In genomic region chr1:244161111-244161510, GRCh38 we compare ENCODE assay signal across 13 cellular contexts.
DNase-seq lines count a peak whose midpoint lies in the region; ATAC-seq and TF ChIP-seq lines count a peak whose summit lies in the region.
"Had no signal": no experiment of that assay in that cellular context is flagged by ENCODE, and none has a peak within 500 bp of the region (broad histone marks: within the 10 kb centered on the region; RNA-seq: fewer than 3 reads in every experiment).

No MANE protein-coding gene starts in this region.

- no peaks in the 10 kb centered on the region for H3K27me3 ChIP-seq in BLaER1 treated with 17β-estradiol and CSF1 and Interleukin-3, amounts not matched to agents 10 nM and 100 nM
- H3K27me3 ChIP-seq in IMR-90 (ENCODE audit: control insufficient read depth, insufficient read depth, low read length) (no peaks in the 10 kb centered on the region), SJSA1 (replicated peaks) (no peaks in the 10 kb centered on the region), neural cell (ENCODE audit: insufficient read depth, low read depth, low read length) (no peaks in the 10 kb centered on the region)

- no peak overlapping the region for H3K56ac ChIP-seq in IMR-90 (ENCODE audit: extremely low read depth, insufficient read depth, low read length)

- ATAC-seq in IMR-90 (ENCODE audit: low read depth) (no peak), GM21619 (IDR thresholded peaks at IDR 0.05; ENCODE audit: unreplicated experiment) (no peak), GM18870 (IDR thresholded peaks at IDR 0.05; ENCODE audit: unreplicated experiment) (no peak)
- ATAC-seq: HCT116 had no signal

- no peak overlapping the region for H2BK120ac ChIP-seq in IMR-90 (ENCODE audit: low read depth, low read length)

- H4K8ac ChIP-seq in IMR-90 (ENCODE audit: low read depth in 2 of 2, low read length in 2 of 2): no peak overlapping the region

- dilution Hi-C loops in IMR-90 (cut with HindIII; ENCODE audit: low sequenced_read_pairs, unreplicated experiment): no loop called here

- TF ChIP-seq RAD21 in IMR-90 (IDR thresholded peaks at IDR 0.05; ENCODE audit: low read length) (no peak), neural cell (conservative IDR thresholded peaks at IDR 0.05) (no peak)

- H3K79me2 ChIP-seq in neural cell (replicated peaks; ENCODE audit: insufficient read depth, low read length): no peaks in the 10 kb centered on the region

- TF ChIP-seq EP300 in neural cell (conservative IDR thresholded peaks at IDR 0.05; ENCODE audit: poor library complexity, severe bottlenecking): peak; percentile 67

- no peak overlapping the region for H4K91ac ChIP-seq in IMR-90 (ENCODE audit: insufficient read depth, low read depth, low read length)

- no peak overlapping the region for H2AK9ac ChIP-seq in IMR-90 (replicated peaks; ENCODE audit: low read depth, low read length, poor library complexity)

- in situ Hi-C loops in IMR-90 (cut with MboI; ENCODE audit: low sequenced_read_pairs): no loop called here

- no CpG with 5 or more reads among the region's 5 CpGs for WGBS in IMR-90 (ENCODE audit: extremely low coverage in 2 of 2, insufficient read length in 1 of 2), 2 experiments

- CTCF ChIA-PET in IMR-90 (lab: Yijun Ruan, JAX): no interaction called here

- H3K9me3 ChIP-seq in BLaER1 treated with 17β-estradiol and CSF1 and Interleukin-3, amounts not matched to agents 10 nM and 100 nM (replicated peaks in 1 of 11): peaks cover 0 to 7% (median 0%) of the 10 kb centered on the region in 11 experiments; a peak in 1 of 22 replicates
- H3K9me3 ChIP-seq in IMR-90 (ENCODE audit: control insufficient read depth, insufficient read depth, low read length) (no peaks in the 10 kb centered on the region), SJSA1 (replicated peaks) (no peaks in the 10 kb centered on the region), neural cell (ENCODE audit: low read length) (no peaks in the 10 kb centered on the region)
- H3K9me3 ChIP-seq: Caco-2 had no signal

- H3K9ac ChIP-seq in BLaER1 treated with 17β-estradiol and CSF1 and Interleukin-3, amounts not matched to agents 10 nM and 100 nM: no peak overlapping the region
- H3K9ac ChIP-seq in IMR-90 (ENCODE audit: low read depth, low read length) (no peak overlapping the region), neural cell (ENCODE audit: low read length) (no peak overlapping the region)

- peak overlapping the region in 1 of 11 experiments; percentile 33; a peak in 1 of 22 replicates for H3K27ac ChIP-seq in BLaER1 treated with 17β-estradiol and CSF1 and Interleukin-3, amounts not matched to agents 10 nM and 100 nM
- H3K27ac ChIP-seq in IMR-90 (ENCODE audit: insufficient read depth, low read length) (no peak overlapping the region), SJSA1 (peak overlapping the region; percentile 88), neural cell (ENCODE audit: low read length) (peak overlapping the region; percentile 71)
- H3K27ac ChIP-seq: 22Rv1 had no signal

- no peak overlapping the region for H3K4me3 ChIP-seq in BLaER1 treated with 17β-estradiol and CSF1 and Interleukin-3, amounts not matched to agents 10 nM and 100 nM
- H3K4me3 ChIP-seq in IMR-90 (ENCODE audit: insufficient read depth, low read depth, low read length) (no peak overlapping the region), SJSA1 (no peak overlapping the region), neural cell (ENCODE audit: low read length) (no peak overlapping the region)

- POLR2A ChIA-PET in IMR-90 (lab: Charles Lee; ENCODE audit: unreplicated experiment): no interaction called here

- peak overlapping the region; percentile 50; the same call in 2 of the 3 replicates for H2BK15ac ChIP-seq in IMR-90 (ENCODE audit: low read depth, low read length)

- no peak overlapping the region for H3K18ac ChIP-seq in IMR-90 (ENCODE audit: low read depth, low read length)

- H3F3A ChIP-seq in neural cell (ENCODE audit: insufficient read depth, low read length, poor library complexity, severe bottlenecking): no peaks in the 10 kb centered on the region

- intact Hi-C loops in IMR-90 (cut with micrococcal nuclease): no loop called here

- no peak for TF ChIP-seq POLR2A in IMR-90 (IDR thresholded peaks at IDR 0.05; ENCODE audit: low read depth, low read length)

- TF ChIP-seq CTCF in IMR-90 (conservative IDR thresholded peaks at IDR 0.05; ENCODE audit: low read depth, low read length) (no peak), neural cell (IDR thresholded peaks at IDR 0.05; ENCODE audit: poor library complexity, severe bottlenecking) (no peak)

- peaks cover 1 to 33% (median 17%) of the 10 kb centered on the region in 10 experiments; a peak in 16 of 20 replicates for H3K4me1 ChIP-seq in BLaER1 treated with 17β-estradiol and CSF1 and Interleukin-3, amounts not matched to agents 10 nM and 100 nM
- H3K4me1 ChIP-seq in IMR-90 (ENCODE audit: control insufficient read depth, insufficient read depth, low read length) (peaks cover 18% of the 10 kb centered on the region), SJSA1 (replicated peaks) (peaks cover 86% of the 10 kb centered on the region)

- DNase-seq in IMR-90 (no peak), SJSA1 (ENCODE audit: low read depth in 1 of 2, low spot score in 2 of 2) (no peak)
- no peak for DNase-seq in NK-92 treated with Interleukin-12 subunit alpha and Interleukin-12 subunit beta, amount 100 ng/mL, for 24 hours (lab: John Stamatoyannopoulos, UW)
- no peak for DNase-seq in activated T-cell treated with anti-CD3 and anti-CD28 coated beads, Interleukin-2, amount 50 U/mL, for 48 hours
- DNase-seq: Caco-2; CD8-positive, alpha-beta memory T cell; DND-41 had no signal

- no peaks in the 10 kb centered on the region for H4K20me1 ChIP-seq in BLaER1 treated with 17β-estradiol and CSF1 and Interleukin-3, amounts not matched to agents 10 nM and 100 nM
- H4K20me1 ChIP-seq in IMR-90 (ENCODE audit: insufficient read depth, low read length) (no peaks in the 10 kb centered on the region), neural cell (ENCODE audit: insufficient read depth) (no peaks in the 10 kb centered on the region)

- no peak overlapping the region for H4K5ac ChIP-seq in IMR-90 (ENCODE audit: low read depth, low read length)

- no peak overlapping the region for H3K4ac ChIP-seq in IMR-90 (ENCODE audit: low read depth, low read length)

- H2AK5ac ChIP-seq in IMR-90 (ENCODE audit: low read depth, low read length): 0 out of 2 replicates have a peak overlapping the region, but pooled peaks have one; percentile 7

- H3K36me3 ChIP-seq in BLaER1 treated with 17β-estradiol and CSF1 and Interleukin-3, amounts not matched to agents 10 nM and 100 nM: no peaks in the 10 kb centered on the region
- H3K36me3 ChIP-seq in IMR-90 (ENCODE audit: control insufficient read depth, insufficient read depth, low read length) (no peaks in the 10 kb centered on the region), SJSA1 (no peaks in the 10 kb centered on the region), neural cell (ENCODE audit: insufficient read depth, low read length) (no peaks in the 10 kb centered on the region)

- BruUV-seq in IMR-90 (replicated peaks; lab: Mats Ljungman, UMichigan): no TSS peak

- H3K9me2 ChIP-seq in neural cell (ENCODE audit: insufficient read depth, low read length): no peaks in the 10 kb centered on the region

- H2BK5ac ChIP-seq in IMR-90 (ENCODE audit: low read depth, low read length, poor library complexity, severe bottlenecking): no peak overlapping the region

- no peak overlapping the region for H2AFZ ChIP-seq in IMR-90 (replicated peaks; ENCODE audit: low read length, poor library complexity)
- H2AFZ ChIP-seq in neural cell (ENCODE audit: low read depth, low read length): no peak overlapping the region

- no peaks in the 10 kb centered on the region for H3K79me1 ChIP-seq in IMR-90 (ENCODE audit: low read depth in 1 of 2, low read length in 2 of 2)

- H3K9me1 ChIP-seq in IMR-90 (ENCODE audit: insufficient read depth, low read length): peaks cover 21% of the 10 kb centered on the region; the same call in 1 of the 2 replicates

- no peak overlapping the region for H3K23ac ChIP-seq in IMR-90 (ENCODE audit: low read depth, low read length)

- H3K14ac ChIP-seq in IMR-90 (replicated peaks; ENCODE audit: low read depth, low read length): no peak overlapping the region

- peak overlapping the region; percentile 9; the same call in 1 of the 2 replicates for H2BK20ac ChIP-seq in IMR-90 (ENCODE audit: low read depth, low read length)

- peak overlapping the region in 6 of 11 experiments; percentile 27 to 70 (median 52); a peak in 8 of 22 replicates for H3K4me2 ChIP-seq in BLaER1 treated with 17β-estradiol and CSF1 and Interleukin-3, amounts not matched to agents 10 nM and 100 nM
- H3K4me2 ChIP-seq in IMR-90 (ENCODE audit: low read depth, low read length) (no peak overlapping the region), neural cell (ENCODE audit: low read length) (no peak overlapping the region)

TF ChIP-seq in IMR-90, 13 proteins besides CTCF, POLR2A, EP300 and RAD21:
- no peak for TF ChIP-seq MAFK (IDR thresholded peaks at IDR 0.05; ENCODE audit: low read depth, low read length)
- no peak for TF ChIP-seq BHLHE40 (IDR thresholded peaks at IDR 0.05; ENCODE audit: low read depth, low read length)

TF ChIP-seq in neural cell, 6 proteins besides CTCF, POLR2A, EP300 and RAD21:
- no peak for TF ChIP-seq EZH2 (IDR thresholded peaks at IDR 0.05; ENCODE audit: borderline replicate concordance, insufficient read depth, low read length, poor library complexity, severe bottlenecking)
- TF ChIP-seq REST (IDR thresholded peaks at IDR 0.05; ENCODE audit: borderline replicate concordance): no peak
- peak; percentile 23 for TF ChIP-seq POLR2AphosphoS5 (IDR thresholded peaks at IDR 0.05)

Comparison
In these comparisons a context has a peak if more than half of its experiments do, and no peak if none do; other contexts are left out.
1. H3K4me2 ChIP-seq: peak in BLaER1 treated with 17β-estradiol and CSF1 and Interleukin-3, amounts not matched to agents 10 nM and 100 nM (6 of 11); none in IMR-90 (single experiment) and neural cell (single experiment).